Comparison of ENCODE assay signal across 8 cellular contexts in the genomic region with DNA sequence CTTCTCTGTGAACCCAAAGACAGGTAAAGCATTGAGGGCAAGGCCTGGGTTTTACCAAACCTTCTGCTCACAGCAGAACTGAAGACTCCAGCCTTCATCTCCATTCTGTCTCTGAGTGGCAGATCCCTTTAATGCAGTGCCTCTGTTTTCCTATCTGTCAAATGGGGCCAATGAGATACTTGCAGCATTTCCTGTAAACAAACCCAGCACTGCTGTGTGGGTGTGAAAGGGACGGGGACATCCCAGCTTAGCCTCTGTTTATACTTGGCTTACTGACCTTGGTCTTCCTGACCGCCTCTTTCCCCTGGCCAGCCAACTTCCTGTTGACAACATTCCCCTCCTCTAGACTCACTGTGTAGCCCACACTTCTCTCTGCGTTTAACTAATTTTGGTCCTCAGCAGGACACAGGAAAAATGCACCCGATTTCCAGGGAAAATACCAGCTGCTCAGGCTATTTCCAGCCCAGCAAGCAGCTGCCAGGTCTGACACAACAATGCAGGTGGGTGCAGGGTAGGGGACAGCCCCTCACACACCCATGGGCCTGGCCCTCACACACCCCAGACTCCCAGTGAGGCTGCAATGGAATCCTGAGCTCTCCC.
DNase-seq lines count a peak whose midpoint lies in the region; ATAC-seq and TF ChIP-seq lines count a peak whose summit lies in the region.

No MANE protein-coding gene starts in this region.

- H3K9me3 ChIP-seq in H9 (ENCODE audit: control insufficient read depth, low read depth, low read length): no peaks in the 10 kb centered on the region
- no peaks in the 10 kb centered on the region for H3K9me3 ChIP-seq in Caco-2

- H3K27me3 Mint-ChIP-seq in H9 (ENCODE audit: low read depth): no peaks in the 10 kb centered on the region
- no peaks in the 10 kb centered on the region for H3K27me3 Mint-ChIP-seq in activated naive CD8-positive, alpha-beta T cell treated with anti-CD3 and anti-CD28 coated beads for 36 hours
- peaks cover 0 to 13% (median 4%) of the 10 kb centered on the region in 3 donors for H3K27me3 Mint-ChIP-seq in immature natural killer cell (ENCODE audit: low read depth in 3 of 3)
- H3K27me3 Mint-ChIP-seq in Caco-2 (ENCODE audit: insufficient read depth, unreplicated experiment): no peaks in the 10 kb centered on the region

- H3K27me3 ChIP-seq in H9 (ENCODE audit: insufficient read depth, low read length): no peaks in the 10 kb centered on the region
- H3K27me3 ChIP-seq in Caco-2 (replicated peaks; ENCODE audit: control insufficient read depth, insufficient read depth, low read length): no peaks in the 10 kb centered on the region

- H3K27ac Mint-ChIP-seq in H9 (peak overlapping the region in 2 of 3 experiments; percentile 47 to 55; a peak in 5 of 7 replicates), immature natural killer cell (peak overlapping the region; percentile 83 to 96 (median 89)), Caco-2 (ENCODE audit: unreplicated experiment) (no peak overlapping the region)
- peak overlapping the region; percentile 79 for H3K27ac Mint-ChIP-seq in activated naive CD8-positive, alpha-beta T cell treated with anti-CD3 and anti-CD28 coated beads for 36 hours
- peak overlapping the region; percentile 93 for H3K27ac Mint-ChIP-seq in stimulated activated effector memory CD8-positive, alpha-beta T cell treated with anti-CD3 and anti-CD28 coated beads, Interleukin-12 subunit alpha, Interleukin-12 subunit beta, amount 100 ng/mL, for 72 hours

- CTCF ChIA-PET in Caco-2 (lab: Charles Lee): no interaction called here

- H3K36me3 Mint-ChIP-seq in H9 (ENCODE audit: insufficient read depth in 1 of 3, low read depth in 3 of 3) (no peaks in the 10 kb centered on the region; a peak in 1 of 7 replicates), immature natural killer cell (no peaks in the 10 kb centered on the region), Caco-2 (ENCODE audit: insufficient read depth, unreplicated experiment) (no peaks in the 10 kb centered on the region)
- H3K36me3 Mint-ChIP-seq in activated naive CD8-positive, alpha-beta T cell treated with anti-CD3 and anti-CD28 coated beads for 36 hours: peaks cover 3% of the 10 kb centered on the region
- H3K36me3 Mint-ChIP-seq in stimulated activated effector memory CD8-positive, alpha-beta T cell treated with anti-CD3 and anti-CD28 coated beads, Interleukin-12 subunit alpha, Interleukin-12 subunit beta, amount 100 ng/mL, for 72 hours: no peaks in the 10 kb centered on the region

- no peak overlapping the region for H3K4me2 ChIP-seq in H9 (ENCODE audit: insufficient read depth, insufficient read length, low read length)

- H2BK15ac ChIP-seq in H9 (ENCODE audit: low read depth, low read length): no peak overlapping the region

- no CpG with 5 or more reads among the region's 4 CpGs for WGBS in H9 (ENCODE audit: extremely low coverage, insufficient read length, low lambda C conversion rate)

- intact Hi-C loops in Caco-2 (cut with micrococcal nuclease; ENCODE audit: unreplicated experiment): no loop called here

- no TSS peak for BruUV-seq in Caco-2 (replicated peaks; lab: Mats Ljungman, UMichigan)

- H2BK120ac ChIP-seq in H9 (ENCODE audit: low read depth, low read length, poor library complexity, severe bottlenecking): no peak overlapping the region

- H3K79me2 ChIP-seq in H9 (ENCODE audit: insufficient read depth, low read length): no peaks in the 10 kb centered on the region

- H3K36me3 ChIP-seq in Caco-2 (ENCODE audit: control insufficient read depth, insufficient read depth, low read length): no peaks in the 10 kb centered on the region

- H2BK5ac ChIP-seq in H9 (ENCODE audit: insufficient read length, low read length): no peak overlapping the region

- no peak overlapping the region for H3T11ph ChIP-seq in H9 (ENCODE audit: low read length)

- DNase-seq in H9 (peak; percentile 15), immature natural killer cell (peak; percentile 36 to 50 (median 44)), Caco-2 (no peak), pons (ENCODE audit: low spot score) (no peak)
- no peak for DNase-seq in activated naive CD8-positive, alpha-beta T cell treated with anti-CD3 and anti-CD28 coated beads for 36 hours
- no peak for DNase-seq in stimulated activated effector memory CD8-positive, alpha-beta T cell treated with anti-CD3 and anti-CD28 coated beads, Interleukin-12 subunit alpha, Interleukin-12 subunit beta, amount 100 ng/mL, for 72 hours (ENCODE audit: low spot score in 2 of 2)

- H3K4me3 Mint-ChIP-seq in H9 (no peak overlapping the region; a peak in 1 of 5 replicates), immature natural killer cell (peak overlapping the region; percentile 61 to 79 (median 69)), Caco-2 (ENCODE audit: unreplicated experiment) (no peak overlapping the region)
- no peak overlapping the region for H3K4me3 Mint-ChIP-seq in activated naive CD8-positive, alpha-beta T cell treated with anti-CD3 and anti-CD28 coated beads for 36 hours
- H3K4me3 Mint-ChIP-seq in stimulated activated effector memory CD8-positive, alpha-beta T cell treated with anti-CD3 and anti-CD28 coated beads, Interleukin-12 subunit alpha, Interleukin-12 subunit beta, amount 100 ng/mL, for 72 hours: peak overlapping the region; percentile 54

- no peak overlapping the region for H3K18ac ChIP-seq in H9 (ENCODE audit: insufficient read length, low read depth, low read length)

- no peak overlapping the region for H2BK20ac ChIP-seq in H9 (ENCODE audit: low read depth, low read length, poor library complexity, severe bottlenecking)

- no peak overlapping the region for H2BK12ac ChIP-seq in H9 (ENCODE audit: insufficient read length, low read depth, low read length)

- POLR2A ChIA-PET in Caco-2 (lab: Charles Lee): no interaction called here

- H3K23ac ChIP-seq in H9 (ENCODE audit: insufficient read length, low read depth, low read length): no peak overlapping the region

- no peaks in the 10 kb centered on the region for H3K79me1 ChIP-seq in H9 (ENCODE audit: insufficient read depth, low read depth, low read length, poor library complexity, severe bottlenecking)

- peak overlapping the region; percentile 31; the same call in 1 of the 2 replicates for H3K14ac ChIP-seq in H9 (ENCODE audit: insufficient read depth, low read length)

- no peak overlapping the region for H4K5ac ChIP-seq in H9 (ENCODE audit: insufficient read length, low read depth, low read length)

- H4K91ac ChIP-seq in H9 (ENCODE audit: insufficient read length, low read depth, low read length): no peak overlapping the region

- H3K9ac ChIP-seq in H9 (ENCODE audit: extremely low read depth, insufficient read length, low read length): no peak overlapping the region

- no peak overlapping the region for H2AK5ac ChIP-seq in H9 (ENCODE audit: insufficient read length, low read length)

- ATAC-seq in stimulated activated effector memory CD8-positive, alpha-beta T cell treated with anti-CD3 and anti-CD28 coated beads, Interleukin-12 subunit alpha, Interleukin-12 subunit beta, amount 100 ng/mL, for 72 hours: peak; percentile 59
- no peak for ATAC-seq in HG03378 (IDR thresholded peaks at IDR 0.05; ENCODE audit: unreplicated experiment)
- ATAC-seq in HG03442 (IDR thresholded peaks at IDR 0.05; ENCODE audit: unreplicated experiment): no peak

- H4K20me1 ChIP-seq in H9 (ENCODE audit: control insufficient read depth, insufficient read depth, insufficient read length): no peaks in the 10 kb centered on the region

- H2AFZ ChIP-seq in H9 (ENCODE audit: low read length): no peak overlapping the region

- no peak overlapping the region for H4K8ac ChIP-seq in H9 (replicated peaks; ENCODE audit: insufficient read length, low read depth, low read length)

- no peak overlapping the region for H3K4ac ChIP-seq in H9 (ENCODE audit: low read depth, low read length)

- no peak for TF ChIP-seq CTCF in H9 (conservative IDR thresholded peaks at IDR 0.05)
- TF ChIP-seq CTCF in Caco-2 (IDR thresholded peaks at IDR 0.05; ENCODE audit: insufficient read depth in 1 of 2, low read depth in 1 of 2, low read length in 1 of 2, severe bottlenecking in 1 of 2, unreplicated experiment in 1 of 2): no peak

- no peak overlapping the region for H3K4me3 ChIP-seq in Caco-2 (ENCODE audit: low read depth, low read length)

- H3K4me1 Mint-ChIP-seq in H9 (peaks cover under 1 to 8% of the 10 kb centered on the region in 2 experiments; a peak in 1 of 4 replicates), immature natural killer cell (peaks cover 37 to 54% of the 10 kb centered on the region in 2 donors), Caco-2 (ENCODE audit: low read depth, unreplicated experiment) (no peaks in the 10 kb centered on the region)
- H3K4me1 Mint-ChIP-seq in activated naive CD8-positive, alpha-beta T cell treated with anti-CD3 and anti-CD28 coated beads for 36 hours: peaks cover 22% of the 10 kb centered on the region
- peaks cover 53% of the 10 kb centered on the region for H3K4me1 Mint-ChIP-seq in stimulated activated effector memory CD8-positive, alpha-beta T cell treated with anti-CD3 and anti-CD28 coated beads, Interleukin-12 subunit alpha, Interleukin-12 subunit beta, amount 100 ng/mL, for 72 hours

- H3K23me2 ChIP-seq in H9 (ENCODE audit: insufficient read length, low read depth, low read length, poor library complexity, severe bottlenecking): no peaks in the 10 kb centered on the region

- no peak overlapping the region for H3K56ac ChIP-seq in H9 (ENCODE audit: insufficient read length, low read depth, low read length)

- no peak overlapping the region for H3K27ac ChIP-seq in H9 (ENCODE audit: insufficient read length, low read depth, low read length)

- H3K9me3 Mint-ChIP-seq in H9: no peaks in the 10 kb centered on the region
- no peaks in the 10 kb centered on the region for H3K9me3 Mint-ChIP-seq in activated naive CD8-positive, alpha-beta T cell treated with anti-CD3 and anti-CD28 coated beads for 36 hours
- H3K9me3 Mint-ChIP-seq in immature natural killer cell: no peaks in the 10 kb centered on the region
- H3K9me3 Mint-ChIP-seq in stimulated activated effector memory CD8-positive, alpha-beta T cell treated with anti-CD3 and anti-CD28 coated beads, Interleukin-12 subunit alpha, Interleukin-12 subunit beta, amount 100 ng/mL, for 72 hours: no peaks in the 10 kb centered on the region
- no peaks in the 10 kb centered on the region for H3K9me3 Mint-ChIP-seq in Caco-2 (ENCODE audit: unreplicated experiment)

- H3K4me1 ChIP-seq in H9 (ENCODE audit: insufficient read depth, low read length) (no peaks in the 10 kb centered on the region), Caco-2 (no peaks in the 10 kb centered on the region)

Comparison
In these comparisons a context has a peak if more than half of its experiments do, and no peak if none do; other contexts are left out.
1. DNase-seq: peak in H9 (single experiment) and immature natural killer cell (3 of 3); none in activated naive CD8-positive, alpha-beta T cell treated with anti-CD3 and anti-CD28 coated beads for 36 hours (single experiment), stimulated activated effector memory CD8-positive, alpha-beta T cell treated with anti-CD3 and anti-CD28 coated beads, Interleukin-12 subunit alpha, Interleukin-12 subunit beta, amount 100 ng/mL, for 72 hours (0 of 2), Caco-2 (0 of 2) and pons (single experiment).
2. H3K4me3 Mint-ChIP-seq: peak in immature natural killer cell (5 of 5) and stimulated activated effector memory CD8-positive, alpha-beta T cell treated with anti-CD3 and anti-CD28 coated beads, Interleukin-12 subunit alpha, Interleukin-12 subunit beta, amount 100 ng/mL, for 72 hours (single experiment); none in H9 (0 of 2), activated naive CD8-positive, alpha-beta T cell treated with anti-CD3 and anti-CD28 coated beads for 36 hours (single experiment) and Caco-2 (single experiment).